1 cellular context compared by ENCODE assay signal in genomic region chr15:40766194-40766830, GRCh38.
TF ChIP-seq lines count a peak whose summit lies in the region.

No MANE protein-coding gene starts in this region.

TF ChIP-seq in SK-N-SH, 30 proteins besides CTCF, POLR2A, EP300 and RAD21 (continued from another document):
- no peak for TF ChIP-seq PBX3 (IDR thresholded peaks at IDR 0.05)
